Comparison of ENCODE assay signal across 15 cellular contexts in the genomic region with DNA sequence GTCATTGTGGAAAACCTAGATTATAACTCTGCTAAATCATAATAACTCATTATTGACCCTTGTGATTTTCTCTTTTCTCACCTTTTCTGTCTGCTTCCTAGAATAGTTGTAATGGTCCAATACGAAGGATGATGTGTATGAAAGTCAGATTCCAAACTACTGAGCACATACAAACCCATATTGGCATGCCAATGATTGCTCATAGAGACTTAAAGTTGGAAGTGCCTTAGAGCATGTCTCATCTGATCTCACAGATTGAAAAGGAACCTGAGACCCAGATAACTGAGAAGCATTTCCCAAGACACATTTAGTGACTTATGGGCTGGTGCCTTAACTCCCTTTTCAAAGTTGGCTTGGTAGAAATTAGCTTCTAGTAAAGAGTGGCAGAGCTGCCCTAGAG.
"Had no signal": no experiment of that assay in that cellular context is flagged by ENCODE, and none has a peak within 500 bp of the region (broad histone marks: within the 10 kb centered on the region; RNA-seq: fewer than 3 reads in every experiment).

No MANE protein-coding gene starts in this region.

- H3K4me3 ChIP-seq: PC-9 had no signal

- H2AFZ ChIP-seq: PC-9 had no signal

- DNase-seq: activated CD4-positive, alpha-beta memory T cell treated with anti-CD3 and anti-CD28 coated beads for 36 hours; activated CD4-positive, alpha-beta T cell treated with anti-CD3 and anti-CD28 coated beads, Interleukin-2, amount 10 ng/mL, durations not matched to agents 7 days and 5 days; activated CD4-positive, CD25-positive, alpha-beta regulatory T cell; activated CD8-positive, alpha-beta memory T cell treated with anti-CD3 and anti-CD28 coated beads for 24 hours; activated effector memory CD4-positive, alpha-beta T cell treated with anti-CD3 and anti-CD28 coated beads, Interleukin-2, amount 50 U/mL, for 16 hours; activated naive CD8-positive, alpha-beta T cell treated with anti-CD3 and anti-CD28 coated beads for 36 hours; activated T-cell treated with anti-CD3 and anti-CD28 coated beads, Interleukin-2, amount 50 U/mL, for 4 hours; NCI-H1436 treated with DMSO at 0.1 percent for 48 hours; NCI-H187; PC-9; Right ventricle myocardium superior; RPMI8226; T-helper 17 cell; T-helper 9 cell had no signal

- H3K27ac ChIP-seq: PC-9, VCaP had no signal

- H3K4me2 ChIP-seq: PC-9 had no signal
